In the genomic region with DNA sequence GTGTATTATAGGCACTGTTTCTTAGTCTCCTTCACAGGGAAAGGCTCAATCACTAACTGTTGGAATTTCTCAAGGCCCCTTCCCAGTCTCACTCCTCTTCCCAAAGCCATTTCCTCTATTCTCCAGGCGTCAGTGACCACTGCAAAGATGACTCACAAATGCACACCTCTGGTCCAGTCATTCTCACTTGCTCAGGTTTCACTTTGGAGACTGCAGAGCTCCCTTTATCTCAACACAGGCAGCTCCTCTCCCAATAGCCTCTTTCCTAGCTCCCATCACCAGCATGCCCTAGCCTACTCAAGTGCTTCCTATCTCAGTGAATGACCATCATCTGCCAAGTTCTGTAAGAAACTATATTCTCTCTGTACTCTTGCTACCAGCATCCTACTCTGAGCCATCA, we compare ENCODE assay signal across 14 cellular contexts.
DNase-seq lines count a peak whose midpoint lies in the region; ATAC-seq and TF ChIP-seq lines count a peak whose summit lies in the region.
"Had no signal": no experiment of that assay in that cellular context is flagged by ENCODE, and none has a peak within 500 bp of the region (broad histone marks: within the 10 kb centered on the region; RNA-seq: fewer than 3 reads in every experiment).

No MANE protein-coding gene starts in this region.

- CTCF ChIA-PET in activated CD4-positive, alpha-beta T cell treated with anti-CD3 and anti-CD28 coated beads for 36 hours (lab: Charles Lee), result no interaction called here

- H3K9me3 Mint-ChIP-seq in brain, result peaks cover 0 to 4% (median 0%) of the 10 kb centered on the region in 5 experiments
- no peaks in the 10 kb centered on the region for H3K9me3 Mint-ChIP-seq in activated CD4-positive, alpha-beta T cell treated with anti-CD3 and anti-CD28 coated beads for 36 hours (ENCODE audit: low read depth)

- H3K27ac ChIP-seq in foreskin keratinocyte (no peak overlapping the region), temporal lobe (ENCODE audit: low read depth, low read length) (peak overlapping the region; percentile 52)
- H3K27ac ChIP-seq: PC-9 had no signal

- no peaks in the 10 kb centered on the region for H3K27me3 Mint-ChIP-seq in brain
- H3K27me3 Mint-ChIP-seq in activated CD4-positive, alpha-beta T cell treated with anti-CD3 and anti-CD28 coated beads for 36 hours, result peaks cover 10% of the 10 kb centered on the region

- H3K36me3 Mint-ChIP-seq in brain, result peaks cover 4% of the 10 kb centered on the region
- H3K36me3 Mint-ChIP-seq in activated CD4-positive, alpha-beta T cell treated with anti-CD3 and anti-CD28 coated beads for 36 hours (ENCODE audit: low read depth), result no peaks in the 10 kb centered on the region

- ATAC-seq in foreskin keratinocyte, result peak; percentile 62
- ATAC-seq in activated CD4-positive, alpha-beta T cell treated with anti-CD3 and anti-CD28 coated beads for 36 hours, result no peak
- no peak for ATAC-seq in HG02571 (IDR thresholded peaks at IDR 0.05; ENCODE audit: unreplicated experiment)

- TF ChIP-seq CTCF in brain (conservative IDR thresholded peaks at IDR 0.05) (no peak), foreskin keratinocyte (conservative IDR thresholded peaks at IDR 0.05) (no peak)

- intact Hi-C loops in activated CD4-positive, alpha-beta T cell treated with anti-CD3 and anti-CD28 coated beads for 36 hours (cut with DNase I, micrococcal nuclease), result no loop called here

- POLR2A ChIA-PET in activated CD4-positive, alpha-beta T cell treated with anti-CD3 and anti-CD28 coated beads for 36 hours (lab: Charles Lee), result no interaction called here

- peak; percentile 75 for DNase-seq in M059J (ENCODE audit: low read depth)
- peak in 1 of 2 donors; percentile 57 for DNase-seq in foreskin keratinocyte
- DNase-seq in stimulated activated naive CD4-positive, alpha-beta T cell treated with Interleukin-2 at 50 U/mL for 16 hours (lab: John Stamatoyannopoulos, UW), result no peak
- no peak for DNase-seq in activated CD4-positive, alpha-beta T cell treated with anti-CD3 and anti-CD28 coated beads for 36 hours
- DNase-seq: COR-L47, EL, NCI-H1417 treated with DMSO at 0.1 percent for 48 hours, NCI-H2029 treated with DMSO at 0.1 percent for 48 hours, NCI-H510A, PC-9 had no signal

- H3K4me1 Mint-ChIP-seq in brain, result peaks cover 86% of the 10 kb centered on the region
- H3K4me1 Mint-ChIP-seq in activated CD4-positive, alpha-beta T cell treated with anti-CD3 and anti-CD28 coated beads for 36 hours, result no peaks in the 10 kb centered on the region

- no peaks in the 10 kb centered on the region for H3K4me1 ChIP-seq in foreskin keratinocyte
- H3K4me1 ChIP-seq: HAP-1 had no signal

- H3K4me3 Mint-ChIP-seq in brain, result peak overlapping the region in 1 of 5 experiments; percentile 40
- H3K4me3 Mint-ChIP-seq in activated CD4-positive, alpha-beta T cell treated with anti-CD3 and anti-CD28 coated beads for 36 hours, result no peak overlapping the region

- no peaks in the 10 kb centered on the region for H3K27me3 ChIP-seq in foreskin keratinocyte

- peak overlapping the region in 3 of 5 experiments; percentile 48 to 95 (median 83) for H3K27ac Mint-ChIP-seq in brain
- no peak overlapping the region for H3K27ac Mint-ChIP-seq in activated CD4-positive, alpha-beta T cell treated with anti-CD3 and anti-CD28 coated beads for 36 hours
